In the genomic region with DNA sequence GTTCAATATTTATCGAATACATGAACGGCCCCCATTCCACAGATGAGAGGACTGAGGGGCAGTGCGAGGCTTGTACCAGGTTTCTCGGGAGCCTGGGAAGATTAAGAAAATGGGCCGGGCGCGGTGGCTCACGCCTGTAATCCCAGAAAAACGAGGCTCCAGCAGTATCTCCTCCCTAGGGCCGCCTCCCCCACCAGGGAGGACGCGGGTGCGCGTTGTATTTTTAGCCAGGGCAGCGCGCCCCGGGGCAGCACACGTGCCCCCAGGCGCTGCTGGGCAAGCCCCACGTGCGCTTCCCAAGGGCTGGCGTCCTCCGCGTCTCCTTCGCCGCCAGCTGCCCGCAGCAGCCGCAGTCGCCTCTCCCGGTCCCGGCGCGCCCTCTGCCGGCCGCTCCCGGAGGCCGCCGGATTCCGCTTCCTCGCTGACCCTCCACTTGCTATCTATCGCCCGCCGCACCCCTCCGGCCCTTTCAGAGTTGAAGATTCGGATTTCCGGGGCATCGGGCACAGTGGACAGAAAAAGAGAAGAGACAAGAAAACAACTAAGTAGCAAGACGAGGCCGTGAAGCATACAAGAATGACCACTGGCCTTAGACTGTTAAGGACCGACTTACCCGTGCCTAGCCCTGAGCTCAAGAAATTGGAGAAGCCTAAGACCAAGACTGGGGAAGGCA, we compare ENCODE assay signal across 8 cellular contexts. TPM values are rescaled to one million over a fixed set of nuclear protein-coding genes. Genes with fewer than 3 reads are reported as not detected.
DNase-seq lines count a peak whose midpoint lies in the region; ATAC-seq and TF ChIP-seq lines count a peak whose summit lies in the region.

No MANE protein-coding gene starts in this region.

- H3K4me1 ChIP-seq in breast epithelium (peaks cover 4% of the 10 kb centered on the region in 2 donors), smooth muscle cell (ENCODE audit: low read depth) (no peaks in the 10 kb centered on the region)

- H3K4me3 ChIP-seq in breast epithelium (peak overlapping the region in 2 of 3 donors; percentile 34 to 54), smooth muscle cell (no peak overlapping the region)

- H4K20me1 ChIP-seq in smooth muscle cell (ENCODE audit: low read depth) = no peaks in the 10 kb centered on the region

- peak; percentile 72 to 96 (median 91) for TF ChIP-seq CTCF in breast epithelium (IDR thresholded peaks at IDR 0.05)
- peak; percentile 97 for TF ChIP-seq CTCF in smooth muscle cell (IDR thresholded peaks at IDR 0.05; ENCODE audit: borderline replicate concordance, insufficient read depth, poor library complexity, severe bottlenecking)

- H3F3A ChIP-seq in smooth muscle cell (ENCODE audit: low read depth) = peaks cover 8% of the 10 kb centered on the region

- TF ChIP-seq POLR2A in breast epithelium (IDR thresholded peaks at IDR 0.05) = no peak

- H3K27me3 ChIP-seq in breast epithelium (no peaks in the 10 kb centered on the region), smooth muscle cell (ENCODE audit: low read depth) (peaks cover 41% of the 10 kb centered on the region)

- H3K9me3 ChIP-seq in breast epithelium (no peaks in the 10 kb centered on the region), smooth muscle cell (replicated peaks; ENCODE audit: low read depth) (no peaks in the 10 kb centered on the region)

- ATAC-seq in HG03378 (IDR thresholded peaks at IDR 0.05; ENCODE audit: unreplicated experiment) = no peak

- H3K9ac ChIP-seq in smooth muscle cell (ENCODE audit: low read depth) = no peak overlapping the region

- H2AFZ ChIP-seq in smooth muscle cell (ENCODE audit: low read depth) = peak overlapping the region; percentile 50

- peak overlapping the region; percentile 79 for H3K4me2 ChIP-seq in smooth muscle cell

- 8% methylated on average over 49 of the region's 51 CpGs for WGBS in smooth muscle cell (ENCODE audit: low lambda C conversion rate)

- intact Hi-C loops in breast epithelium (cut with DNase I; ENCODE audit: low total_unique reads) = no loop called here

- no peaks in the 10 kb centered on the region for H3K36me3 ChIP-seq in breast epithelium
- no peaks in the 10 kb centered on the region for H3K36me3 ChIP-seq in smooth muscle cell (ENCODE audit: low read depth)

- DNase-seq in SKM-1 treated with dmso at 0.1 percent for 144 hours (lab: John Stamatoyannopoulos, UW; ENCODE audit: unreplicated experiment) = peak; percentile 30
- DNase-seq in SKM-1 (lab: John Stamatoyannopoulos, UW; ENCODE audit: unreplicated experiment) = no peak
- peak; percentile 27 for DNase-seq in NCI-H1694 (lab: John Stamatoyannopoulos, UW)
- peak; percentile 86 for DNase-seq in UCSD-AML1 (lab: John Stamatoyannopoulos, UW; ENCODE audit: unreplicated experiment)
- peak; percentile 63 to 75 for DNase-seq in breast epithelium (ENCODE audit: low spot score in 2 of 2)
- peak; percentile 77 for DNase-seq in inferior parietal cortex (ENCODE audit: extremely low spot score)
- peak; percentile 52 for DNase-seq in smooth muscle cell (lab: John Stamatoyannopoulos, UW; ENCODE audit: unreplicated experiment)

- peak overlapping the region; percentile 12 to 26 for H3K27ac ChIP-seq in breast epithelium
- no peak overlapping the region for H3K27ac ChIP-seq in smooth muscle cell (ENCODE audit: low read depth)

- H3K79me2 ChIP-seq in smooth muscle cell (ENCODE audit: low read depth) = no peaks in the 10 kb centered on the region

RNA-seq across cellular contexts. Expression of a gene that starts 1.9 kb away (rescaled TPM):
- total RNA-seq in breast epithelium (1 to 10 TPM; 2.6 to 3.0 (median 2.9) TPM), smooth muscle cell (0.09 and 1.3 TPM in 2 replicates)
- 0.58 and 1.1 TPM in 2 replicates for polyA plus RNA-seq in smooth muscle cell

RNA-seq across cellular contexts. Expression of a gene that starts 11.1 kb away (rescaled TPM):
- 100 to 1,000 TPM; 151 to 172 (median 163) TPM for total RNA-seq in breast epithelium
- 260 and 323 TPM in 2 replicates for total RNA-seq in smooth muscle cell
- polyA plus RNA-seq in smooth muscle cell = 797 and 860 TPM in 2 replicates

RNA-seq across cellular contexts. Expression of a gene that starts 14.8 kb away (rescaled TPM):
- total RNA-seq in breast epithelium = 10 to 100 TPM in 1 of 3 donors, 1 to 10 TPM in 2; 2.6 to 32.5 (median 3.5) TPM
- total RNA-seq in smooth muscle cell = 0.18 TPM in 1 of 2 replicates, not detected in the other
- 0.11 TPM in 1 of 2 replicates, not detected in the other for polyA plus RNA-seq in smooth muscle cell

RNA-seq across cellular contexts. Expression of a gene that starts 18.8 kb away (rescaled TPM):
- total RNA-seq in breast epithelium (100 to 1,000 TPM in 1 of 3 donors, 10 to 100 TPM in 2; 77.3 to 109 (median 84.2) TPM), smooth muscle cell (35.2 and 40.3 TPM in 2 replicates)
- polyA plus RNA-seq in smooth muscle cell = 77.0 and 95.5 TPM in 2 replicates

RNA-seq across cellular contexts. Expression of a gene that starts 32.8 kb away (rescaled TPM):
- total RNA-seq in breast epithelium = 10 to 100 TPM; 15.0 to 22.9 (median 17.4) TPM
- 8.6 and 23.8 TPM in 2 replicates for total RNA-seq in smooth muscle cell
- 5.1 and 9.2 TPM in 2 replicates for polyA plus RNA-seq in smooth muscle cell
